In the genomic region with DNA sequence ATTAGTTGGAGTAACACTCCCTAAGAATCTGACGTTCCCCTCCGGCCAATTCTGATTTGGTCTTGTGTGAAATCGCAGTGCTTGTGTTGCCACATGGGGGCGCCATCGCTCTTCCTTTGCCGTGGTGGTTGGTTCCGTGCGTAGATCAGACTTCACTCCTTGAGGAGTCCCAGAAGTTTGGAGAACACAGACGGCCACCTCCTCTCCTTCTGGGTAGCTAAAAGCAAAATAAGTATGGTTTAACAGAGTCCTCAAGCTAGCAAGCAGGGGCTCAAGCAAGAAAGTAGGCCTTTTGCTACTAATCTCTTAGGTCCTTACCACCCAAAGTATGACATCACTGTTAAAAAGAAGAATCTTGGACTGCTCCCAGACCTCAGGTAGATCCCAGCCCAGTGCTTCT, we compare ENCODE assay signal across 1 cellular context.
TF ChIP-seq lines count a peak whose summit lies in the region.

No MANE protein-coding gene starts in this region.

TF ChIP-seq in H1, 55 proteins besides CTCF, POLR2A, EP300 and RAD21 (continued from another document):
- no peak for TF ChIP-seq CREB1 (IDR thresholded peaks at IDR 0.05)
- no peak for TF ChIP-seq TEAD4 (IDR thresholded peaks at IDR 0.05; ENCODE audit: low read depth, low read length)
- TF ChIP-seq, protein P1, sequence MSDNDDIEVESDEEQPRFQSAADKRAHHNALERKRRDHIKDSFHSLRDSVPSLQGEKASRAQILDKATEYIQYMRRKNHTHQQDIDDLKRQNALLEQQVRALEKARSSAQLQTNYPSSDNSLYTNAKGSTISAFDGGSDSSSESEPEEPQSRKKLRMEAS (IDR thresholded peaks at IDR 0.05) = no peak
- TF ChIP-seq TAF7 (optimal IDR thresholded peaks at IDR 0.05; ENCODE audit: borderline replicate concordance, low read depth, low read length) = peak; percentile 54
- TF ChIP-seq CHD2 (IDR thresholded peaks at IDR 0.05; ENCODE audit: low read length) = no peak
- TF ChIP-seq, protein P2, sequence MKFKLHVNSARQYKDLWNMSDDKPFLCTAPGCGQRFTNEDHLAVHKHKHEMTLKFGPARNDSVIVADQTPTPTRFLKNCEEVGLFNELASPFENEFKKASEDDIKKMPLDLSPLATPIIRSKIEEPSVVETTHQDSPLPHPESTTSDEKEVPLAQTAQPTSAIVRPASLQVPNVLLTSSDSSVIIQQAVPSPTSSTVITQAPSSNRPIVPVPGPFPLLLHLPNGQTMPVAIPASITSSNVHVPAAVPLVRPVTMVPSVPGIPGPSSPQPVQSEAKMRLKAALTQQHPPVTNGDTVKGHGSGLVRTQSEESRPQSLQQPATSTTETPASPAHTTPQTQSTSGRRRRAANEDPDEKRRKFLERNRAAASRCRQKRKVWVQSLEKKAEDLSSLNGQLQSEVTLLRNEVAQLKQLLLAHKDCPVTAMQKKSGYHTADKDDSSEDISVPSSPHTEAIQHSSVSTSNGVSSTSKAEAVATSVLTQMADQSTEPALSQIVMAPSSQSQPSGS (IDR thresholded peaks at IDR 0.05; ENCODE audit: low read length) = peak; percentile 52; the same call in 1 of the 2 replicates
- no peak for TF ChIP-seq POLR2AphosphoS5 (IDR thresholded peaks at IDR 0.05; ENCODE audit: low read depth, low read length)
- no peak for TF ChIP-seq BACH1 (IDR thresholded peaks at IDR 0.05; ENCODE audit: low read length)
- no peak for TF ChIP-seq SIRT6 (IDR thresholded peaks at IDR 0.05; ENCODE audit: low read length)
- TF ChIP-seq SIX5 (IDR thresholded peaks at IDR 0.05; ENCODE audit: low read depth, low read length) = no peak
